In genomic region chr19:54029930-54030490, GRCh38 we compare ENCODE assay signal across 8 cellular contexts. TPM values are rescaled to one million over a fixed set of nuclear protein-coding genes. Genes with fewer than 3 reads are reported as not detected.
DNase-seq lines count a peak whose midpoint lies in the region; ATAC-seq and TF ChIP-seq lines count a peak whose summit lies in the region.

No MANE protein-coding gene starts in this region.

- no peaks in the 10 kb centered on the region for H4K20me1 ChIP-seq in OCI-LY7 (ENCODE audit: insufficient read depth, low read length)

- no peaks in the 10 kb centered on the region for H3K9me3 Mint-ChIP-seq in activated T-helper 1 cell treated with anti-CD3 and anti-CD28 coated beads, Interleukin-12 subunit alpha, Interleukin-12 subunit beta, Interleukin-2, Interleukin-4 antibody, amounts not matched to agents 30 ng/mL and 10 ng/mL and 1 ng/mL, durations not matched to agents 14 hours and 24 hours and 36 hours

- H3K36me3 Mint-ChIP-seq in activated T-helper 1 cell treated with anti-CD3 and anti-CD28 coated beads, Interleukin-12 subunit alpha, Interleukin-12 subunit beta, Interleukin-2, Interleukin-4 antibody, amounts not matched to agents 30 ng/mL and 10 ng/mL and 1 ng/mL, durations not matched to agents 14 hours and 24 hours and 36 hours (ENCODE audit: low read depth): no peaks in the 10 kb centered on the region

- no peaks in the 10 kb centered on the region for H3K4me1 Mint-ChIP-seq in activated T-helper 1 cell treated with anti-CD3 and anti-CD28 coated beads, Interleukin-12 subunit alpha, Interleukin-12 subunit beta, Interleukin-2, Interleukin-4 antibody, amounts not matched to agents 30 ng/mL and 10 ng/mL and 1 ng/mL, durations not matched to agents 14 hours and 24 hours and 36 hours (ENCODE audit: low read depth)

- CTCF ChIA-PET in OCI-LY7 (lab: Charles Lee; ENCODE audit: unreplicated experiment): interaction anchor here (0.6 to 0.7 kb wide), 2 partner anchors 16 to 200 kb away, joined by 3 to 4 read pairs; no protein-coding TSS in a partner anchor

- H3K27ac ChIP-seq in OCI-LY7 (ENCODE audit: low read depth, low read length, poor library complexity, severe bottlenecking): no peak overlapping the region
- H3K27ac ChIP-seq in foreskin keratinocyte: no peak overlapping the region

- no peak overlapping the region for H3K4me2 ChIP-seq in OCI-LY7 (ENCODE audit: low read length)

- BruUV-seq in OCI-LY7 (replicated peaks; lab: Mats Ljungman, UMichigan): no TSS peak

- no peak for ATAC-seq in foreskin keratinocyte
- ATAC-seq in HG03097 (IDR thresholded peaks at IDR 0.05; ENCODE audit: low FRiP score, unreplicated experiment): no peak
- ATAC-seq in GM18907 (IDR thresholded peaks at IDR 0.05; ENCODE audit: unreplicated experiment): no peak

- no peaks in the 10 kb centered on the region for H3K79me2 ChIP-seq in OCI-LY7 (ENCODE audit: insufficient read depth, low read depth, low read length)

- H3K9me2 ChIP-seq in OCI-LY7 (ENCODE audit: insufficient read depth, low read length): no peaks in the 10 kb centered on the region

- peaks cover 2% of the 10 kb centered on the region for H3K27me3 Mint-ChIP-seq in activated T-helper 1 cell treated with anti-CD3 and anti-CD28 coated beads, Interleukin-12 subunit alpha, Interleukin-12 subunit beta, Interleukin-2, Interleukin-4 antibody, amounts not matched to agents 30 ng/mL and 10 ng/mL and 1 ng/mL, durations not matched to agents 14 hours and 24 hours and 36 hours (ENCODE audit: insufficient read depth)

- H3K4me1 ChIP-seq in OCI-LY7 (ENCODE audit: insufficient read depth, low read length, poor library complexity, severe bottlenecking) (no peaks in the 10 kb centered on the region), foreskin keratinocyte (no peaks in the 10 kb centered on the region)

- peak; percentile 75 for TF ChIP-seq CTCF in AG09319 (IDR thresholded peaks at IDR 0.05; ENCODE audit: low read depth, low read length)
- TF ChIP-seq CTCF in OCI-LY7 (conservative IDR thresholded peaks at IDR 0.05; ENCODE audit: low read length): peak; percentile 76
- TF ChIP-seq CTCF in foreskin keratinocyte (conservative IDR thresholded peaks at IDR 0.05): peak; percentile 58

- POLR2A ChIA-PET in OCI-LY7 (lab: Charles Lee): no interaction called here

- H3K4me3 Mint-ChIP-seq in activated T-helper 1 cell treated with anti-CD3 and anti-CD28 coated beads, Interleukin-12 subunit alpha, Interleukin-12 subunit beta, Interleukin-2, Interleukin-4 antibody, amounts not matched to agents 30 ng/mL and 10 ng/mL and 1 ng/mL, durations not matched to agents 14 hours and 24 hours and 36 hours: no peak overlapping the region

- H3K9me3 ChIP-seq in OCI-LY7 (ENCODE audit: low read length): no peaks in the 10 kb centered on the region

- H2AFZ ChIP-seq in OCI-LY7 (ENCODE audit: low read length): no peak overlapping the region

- H3K27ac Mint-ChIP-seq in activated T-helper 1 cell treated with anti-CD3 and anti-CD28 coated beads, Interleukin-12 subunit alpha, Interleukin-12 subunit beta, Interleukin-2, Interleukin-4 antibody, amounts not matched to agents 30 ng/mL and 10 ng/mL and 1 ng/mL, durations not matched to agents 14 hours and 24 hours and 36 hours: no peak overlapping the region

- intact Hi-C loops in OCI-LY7 (cut with micrococcal nuclease; ENCODE audit: unreplicated experiment): loop anchor here (2.0 kb wide), 1 partner anchor 237 kb away; no protein-coding TSS in a partner anchor
- intact Hi-C loops in activated T-helper 1 cell treated with anti-CD3 and anti-CD28 coated beads, Interleukin-12 subunit alpha, Interleukin-12 subunit beta, Interleukin-2, Interleukin-4 antibody, amounts not matched to agents 30 ng/mL and 10 ng/mL and 1 ng/mL, durations not matched to agents 14 hours and 24 hours and 36 hours (cut with micrococcal nuclease): loop anchor here (1.0 kb wide), 2 partner anchors 188 to 237 kb away; no protein-coding TSS in a partner anchor

- no peaks in the 10 kb centered on the region for H3K27me3 ChIP-seq in foreskin keratinocyte

- no peak overlapping the region for H3K4me3 ChIP-seq in OCI-LY7 (ENCODE audit: low read depth, low read length, poor library complexity, severe bottlenecking)

- H3K36me3 ChIP-seq in OCI-LY7 (ENCODE audit: insufficient read depth, low read length): no peaks in the 10 kb centered on the region

- DNase-seq in AG09319 (ENCODE audit: extremely low read depth, low read depth) (peak; percentile 27), GOT3 (lab: John Stamatoyannopoulos, UW) (peak; percentile 2), OCI-LY7 (ENCODE audit: low spot score) (peak; percentile 59), foreskin keratinocyte (peak in 1 of 2 donors; percentile 20), pons (ENCODE audit: low spot score) (peak; percentile 58)
- DNase-seq in activated T-helper 1 cell treated with anti-CD3 and anti-CD28 coated beads, Interleukin-12 subunit alpha, Interleukin-12 subunit beta, Interleukin-2, Interleukin-4 antibody, amounts not matched to agents 30 ng/mL and 10 ng/mL and 1 ng/mL, durations not matched to agents 14 hours and 24 hours and 36 hours (ENCODE audit: low spot score): peak; percentile 12

RNA-seq across cellular contexts. Expression of gene VSTM1, which starts 33.7 kb away (rescaled TPM):
- total RNA-seq in OCI-LY7 (2014; rRNA removed; shearing (Covaris generic)): not detected in 2 replicates
- total RNA-seq in OCI-LY7 (2022) (not detected in 2 replicates), foreskin keratinocyte (not detected in 2 replicates)
- not detected in 2 replicates for total RNA-seq in activated T-helper 1 cell treated with anti-CD3 and anti-CD28 coated beads, Interleukin-12 subunit alpha, Interleukin-12 subunit beta, Interleukin-2, Interleukin-4 antibody, amounts not matched to agents 30 ng/mL and 10 ng/mL and 1 ng/mL, durations not matched to agents 14 hours and 24 hours and 36 hours
- polyA plus RNA-seq in foreskin keratinocyte: not detected in 2 replicates

RNA-seq across cellular contexts. Expression of gene CACNG6, which starts 38.6 kb away (rescaled TPM):
- total RNA-seq in OCI-LY7 (2014; rRNA removed; shearing (Covaris generic)): 4.9 and 5.9 TPM in 2 replicates
- total RNA-seq in OCI-LY7 (2022) (1.2 and 1.8 TPM in 2 replicates), foreskin keratinocyte (not detected in 2 replicates)
- not detected in 2 replicates for total RNA-seq in activated T-helper 1 cell treated with anti-CD3 and anti-CD28 coated beads, Interleukin-12 subunit alpha, Interleukin-12 subunit beta, Interleukin-2, Interleukin-4 antibody, amounts not matched to agents 30 ng/mL and 10 ng/mL and 1 ng/mL, durations not matched to agents 14 hours and 24 hours and 36 hours
- polyA plus RNA-seq in foreskin keratinocyte: not detected in 2 replicates

RNA-seq across cellular contexts. Expression of gene TARM1, which starts 51.2 kb away (rescaled TPM):
- total RNA-seq in OCI-LY7 (2014; rRNA removed; shearing (Covaris generic)): not detected in 2 replicates
- total RNA-seq in OCI-LY7 (2022) (not detected in 2 replicates), foreskin keratinocyte (not detected in 2 replicates)
- total RNA-seq in activated T-helper 1 cell treated with anti-CD3 and anti-CD28 coated beads, Interleukin-12 subunit alpha, Interleukin-12 subunit beta, Interleukin-2, Interleukin-4 antibody, amounts not matched to agents 30 ng/mL and 10 ng/mL and 1 ng/mL, durations not matched to agents 14 hours and 24 hours and 36 hours: not detected in 2 replicates
- not detected in 2 replicates for polyA plus RNA-seq in foreskin keratinocyte
